1 cellular context compared by ENCODE assay signal in the genomic region with DNA sequence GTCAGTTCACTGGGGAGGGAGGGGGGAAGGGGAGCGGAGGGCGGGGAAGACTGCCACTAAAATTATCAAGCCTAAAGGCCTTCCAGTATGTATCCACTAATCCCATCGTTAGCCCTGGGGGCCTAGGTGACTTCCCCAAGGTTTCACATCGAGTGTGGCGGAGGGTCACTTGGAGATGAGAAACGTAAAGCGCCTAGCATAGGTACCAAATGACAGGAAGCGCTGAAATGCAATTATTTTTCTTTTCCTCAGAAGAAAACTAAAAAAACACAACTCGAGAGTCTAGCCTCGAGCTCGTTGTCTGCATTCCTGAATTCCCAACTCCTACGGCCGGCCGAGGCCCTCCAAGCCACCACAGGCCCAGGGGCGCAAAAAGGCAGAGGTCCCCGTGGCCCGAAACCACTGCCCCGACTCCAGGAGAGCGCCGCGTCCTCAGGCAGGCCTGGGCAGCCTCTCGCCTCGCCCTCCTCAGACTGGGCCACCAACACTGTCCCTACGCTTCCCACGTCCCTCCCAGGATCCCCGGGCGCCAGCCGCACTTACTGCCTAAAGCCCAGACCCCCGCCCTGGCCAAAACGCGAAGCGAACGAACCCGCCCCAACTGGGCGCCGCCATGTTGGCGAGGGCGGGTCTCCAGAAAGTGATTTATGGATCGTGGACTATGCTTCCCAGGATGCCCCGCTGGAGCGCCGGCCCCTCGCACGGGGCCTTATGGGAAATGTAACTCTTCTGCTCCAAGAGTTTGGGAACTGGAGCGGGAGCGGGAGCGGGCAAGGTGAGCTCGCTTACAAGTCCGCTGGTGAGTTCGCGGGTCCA.
TF ChIP-seq lines count a peak whose summit lies in the region.

A gene with protein sequence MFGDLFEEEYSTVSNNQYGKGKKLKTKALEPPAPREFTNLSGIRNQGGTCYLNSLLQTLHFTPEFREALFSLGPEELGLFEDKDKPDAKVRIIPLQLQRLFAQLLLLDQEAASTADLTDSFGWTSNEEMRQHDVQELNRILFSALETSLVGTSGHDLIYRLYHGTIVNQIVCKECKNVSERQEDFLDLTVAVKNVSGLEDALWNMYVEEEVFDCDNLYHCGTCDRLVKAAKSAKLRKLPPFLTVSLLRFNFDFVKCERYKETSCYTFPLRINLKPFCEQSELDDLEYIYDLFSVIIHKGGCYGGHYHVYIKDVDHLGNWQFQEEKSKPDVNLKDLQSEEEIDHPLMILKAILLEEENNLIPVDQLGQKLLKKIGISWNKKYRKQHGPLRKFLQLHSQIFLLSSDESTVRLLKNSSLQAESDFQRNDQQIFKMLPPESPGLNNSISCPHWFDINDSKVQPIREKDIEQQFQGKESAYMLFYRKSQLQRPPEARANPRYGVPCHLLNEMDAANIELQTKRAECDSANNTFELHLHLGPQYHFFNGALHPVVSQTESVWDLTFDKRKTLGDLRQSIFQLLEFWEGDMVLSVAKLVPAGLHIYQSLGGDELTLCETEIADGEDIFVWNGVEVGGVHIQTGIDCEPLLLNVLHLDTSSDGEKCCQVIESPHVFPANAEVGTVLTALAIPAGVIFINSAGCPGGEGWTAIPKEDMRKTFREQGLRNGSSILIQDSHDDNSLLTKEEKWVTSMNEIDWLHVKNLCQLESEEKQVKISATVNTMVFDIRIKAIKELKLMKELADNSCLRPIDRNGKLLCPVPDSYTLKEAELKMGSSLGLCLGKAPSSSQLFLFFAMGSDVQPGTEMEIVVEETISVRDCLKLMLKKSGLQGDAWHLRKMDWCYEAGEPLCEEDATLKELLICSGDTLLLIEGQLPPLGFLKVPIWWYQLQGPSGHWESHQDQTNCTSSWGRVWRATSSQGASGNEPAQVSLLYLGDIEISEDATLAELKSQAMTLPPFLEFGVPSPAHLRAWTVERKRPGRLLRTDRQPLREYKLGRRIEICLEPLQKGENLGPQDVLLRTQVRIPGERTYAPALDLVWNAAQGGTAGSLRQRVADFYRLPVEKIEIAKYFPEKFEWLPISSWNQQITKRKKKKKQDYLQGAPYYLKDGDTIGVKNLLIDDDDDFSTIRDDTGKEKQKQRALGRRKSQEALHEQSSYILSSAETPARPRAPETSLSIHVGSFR (minus strand): TSS at position 642 of the 816 bp plus-strand sequence. CDS start 1,228 bp downstream, outside the sequence.

TF ChIP-seq in GM12878, 131 proteins besides CTCF, POLR2A, EP300 and RAD21 (continues in another document):
- TF ChIP-seq, protein P1, sequence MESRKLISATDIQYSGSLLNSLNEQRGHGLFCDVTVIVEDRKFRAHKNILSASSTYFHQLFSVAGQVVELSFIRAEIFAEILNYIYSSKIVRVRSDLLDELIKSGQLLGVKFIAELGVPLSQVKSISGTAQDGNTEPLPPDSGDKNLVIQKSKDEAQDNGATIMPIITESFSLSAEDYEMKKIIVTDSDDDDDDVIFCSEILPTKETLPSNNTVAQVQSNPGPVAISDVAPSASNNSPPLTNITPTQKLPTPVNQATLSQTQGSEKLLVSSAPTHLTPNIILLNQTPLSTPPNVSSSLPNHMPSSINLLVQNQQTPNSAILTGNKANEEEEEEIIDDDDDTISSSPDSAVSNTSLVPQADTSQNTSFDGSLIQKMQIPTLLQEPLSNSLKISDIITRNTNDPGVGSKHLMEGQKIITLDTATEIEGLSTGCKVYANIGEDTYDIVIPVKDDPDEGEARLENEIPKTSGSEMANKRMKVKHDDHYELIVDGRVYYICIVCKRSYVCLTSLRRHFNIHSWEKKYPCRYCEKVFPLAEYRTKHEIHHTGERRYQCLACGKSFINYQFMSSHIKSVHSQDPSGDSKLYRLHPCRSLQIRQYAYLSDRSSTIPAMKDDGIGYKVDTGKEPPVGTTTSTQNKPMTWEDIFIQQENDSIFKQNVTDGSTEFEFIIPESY (IDR thresholded peaks at IDR 0.05) = no peak
- TF ChIP-seq SUZ12 (IDR thresholded peaks at IDR 0.05; ENCODE audit: unreplicated experiment) = no peak
- TF ChIP-seq, protein P2, sequence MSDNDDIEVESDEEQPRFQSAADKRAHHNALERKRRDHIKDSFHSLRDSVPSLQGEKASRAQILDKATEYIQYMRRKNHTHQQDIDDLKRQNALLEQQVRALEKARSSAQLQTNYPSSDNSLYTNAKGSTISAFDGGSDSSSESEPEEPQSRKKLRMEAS (IDR thresholded peaks at IDR 0.05; ENCODE audit: low read depth, low read length) = no peak; the same call in 1 of the 2 replicates
- TF ChIP-seq SUPT20H (IDR thresholded peaks at IDR 0.05; ENCODE audit: borderline replicate concordance, control insufficient read depth, low read depth, low read length) = no peak
- TF ChIP-seq KDM1A (IDR thresholded peaks at IDR 0.05; ENCODE audit: borderline replicate concordance) = no peak
- TF ChIP-seq IKZF2 (IDR thresholded peaks at IDR 0.05) = peak; percentile 38 to 52
- no peak for TF ChIP-seq CEBPB (IDR thresholded peaks at IDR 0.05; ENCODE audit: borderline replicate concordance in 1 of 2, low read depth in 2 of 2, low read length in 2 of 2)
- TF ChIP-seq CBX3 (IDR thresholded peaks at IDR 0.05; ENCODE audit: borderline replicate concordance, low read depth) = no peak
- TF ChIP-seq PAX5 (IDR thresholded peaks at IDR 0.05; ENCODE audit: borderline replicate concordance, low read depth, low read length) = no peak; the same call in 1 of the 2 replicates
- TF ChIP-seq BRCA1 (IDR thresholded peaks at IDR 0.05; ENCODE audit: low read depth, low read length) = no peak
- no peak for TF ChIP-seq KAT2A (conservative IDR thresholded peaks at IDR 0.05; ENCODE audit: control insufficient read depth, low read depth, low read length)
- TF ChIP-seq MEF2B (IDR thresholded peaks at IDR 0.05; ENCODE audit: partially characterized antibody, poor library complexity, severe bottlenecking) = no peak
- peak; percentile 98 for TF ChIP-seq YY1 (IDR thresholded peaks at IDR 0.05; ENCODE audit: low read depth, low read length)
- no peak; the same call in 1 of the 2 replicates for TF ChIP-seq NR2F1 (conservative IDR thresholded peaks at IDR 0.05)
- peak; percentile 95 for TF ChIP-seq TAF1 (IDR thresholded peaks at IDR 0.05; ENCODE audit: borderline replicate concordance, low read depth, low read length)
- TF ChIP-seq POLR2AphosphoS2 (IDR thresholded peaks at IDR 0.05; ENCODE audit: low read depth, low read length) = peak; percentile 52; the same call in 1 of the 2 replicates
- 0 out of 2 replicates have a peak, but pooled peaks have one; percentile 9 for TF ChIP-seq CHD2 (IDR thresholded peaks at IDR 0.05; ENCODE audit: borderline replicate concordance, low read depth, low read length)
- TF ChIP-seq, protein P3, sequence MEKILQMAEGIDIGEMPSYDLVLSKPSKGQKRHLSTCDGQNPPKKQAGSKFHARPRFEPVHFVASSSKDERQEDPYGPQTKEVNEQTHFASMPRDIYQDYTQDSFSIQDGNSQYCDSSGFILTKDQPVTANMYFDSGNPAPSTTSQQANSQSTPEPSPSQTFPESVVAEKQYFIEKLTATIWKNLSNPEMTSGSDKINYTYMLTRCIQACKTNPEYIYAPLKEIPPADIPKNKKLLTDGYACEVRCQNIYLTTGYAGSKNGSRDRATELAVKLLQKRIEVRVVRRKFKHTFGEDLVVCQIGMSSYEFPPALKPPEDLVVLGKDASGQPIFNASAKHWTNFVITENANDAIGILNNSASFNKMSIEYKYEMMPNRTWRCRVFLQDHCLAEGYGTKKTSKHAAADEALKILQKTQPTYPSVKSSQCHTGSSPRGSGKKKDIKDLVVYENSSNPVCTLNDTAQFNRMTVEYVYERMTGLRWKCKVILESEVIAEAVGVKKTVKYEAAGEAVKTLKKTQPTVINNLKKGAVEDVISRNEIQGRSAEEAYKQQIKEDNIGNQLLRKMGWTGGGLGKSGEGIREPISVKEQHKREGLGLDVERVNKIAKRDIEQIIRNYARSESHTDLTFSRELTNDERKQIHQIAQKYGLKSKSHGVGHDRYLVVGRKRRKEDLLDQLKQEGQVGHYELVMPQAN (conservative IDR thresholded peaks at IDR 0.05) = peak; percentile 60; the same call in 1 of the 2 replicates
- TF ChIP-seq MYC (IDR thresholded peaks at IDR 0.05; ENCODE audit: insufficient read depth, insufficient read length, insufficient replicate concordance, low read length, severe bottlenecking) = no peak
- TF ChIP-seq RCOR1 (conservative IDR thresholded peaks at IDR 0.05; ENCODE audit: low read depth, low read length) = no peak
- TF ChIP-seq NFIC (IDR thresholded peaks at IDR 0.05; ENCODE audit: low read depth, low read length) = no peak
- TF ChIP-seq, protein P4, sequence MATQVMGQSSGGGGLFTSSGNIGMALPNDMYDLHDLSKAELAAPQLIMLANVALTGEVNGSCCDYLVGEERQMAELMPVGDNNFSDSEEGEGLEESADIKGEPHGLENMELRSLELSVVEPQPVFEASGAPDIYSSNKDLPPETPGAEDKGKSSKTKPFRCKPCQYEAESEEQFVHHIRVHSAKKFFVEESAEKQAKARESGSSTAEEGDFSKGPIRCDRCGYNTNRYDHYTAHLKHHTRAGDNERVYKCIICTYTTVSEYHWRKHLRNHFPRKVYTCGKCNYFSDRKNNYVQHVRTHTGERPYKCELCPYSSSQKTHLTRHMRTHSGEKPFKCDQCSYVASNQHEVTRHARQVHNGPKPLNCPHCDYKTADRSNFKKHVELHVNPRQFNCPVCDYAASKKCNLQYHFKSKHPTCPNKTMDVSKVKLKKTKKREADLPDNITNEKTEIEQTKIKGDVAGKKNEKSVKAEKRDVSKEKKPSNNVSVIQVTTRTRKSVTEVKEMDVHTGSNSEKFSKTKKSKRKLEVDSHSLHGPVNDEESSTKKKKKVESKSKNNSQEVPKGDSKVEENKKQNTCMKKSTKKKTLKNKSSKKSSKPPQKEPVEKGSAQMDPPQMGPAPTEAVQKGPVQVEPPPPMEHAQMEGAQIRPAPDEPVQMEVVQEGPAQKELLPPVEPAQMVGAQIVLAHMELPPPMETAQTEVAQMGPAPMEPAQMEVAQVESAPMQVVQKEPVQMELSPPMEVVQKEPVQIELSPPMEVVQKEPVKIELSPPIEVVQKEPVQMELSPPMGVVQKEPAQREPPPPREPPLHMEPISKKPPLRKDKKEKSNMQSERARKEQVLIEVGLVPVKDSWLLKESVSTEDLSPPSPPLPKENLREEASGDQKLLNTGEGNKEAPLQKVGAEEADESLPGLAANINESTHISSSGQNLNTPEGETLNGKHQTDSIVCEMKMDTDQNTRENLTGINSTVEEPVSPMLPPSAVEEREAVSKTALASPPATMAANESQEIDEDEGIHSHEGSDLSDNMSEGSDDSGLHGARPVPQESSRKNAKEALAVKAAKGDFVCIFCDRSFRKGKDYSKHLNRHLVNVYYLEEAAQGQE (IDR thresholded peaks at IDR 0.05; ENCODE audit: low read depth, low read length) = no peak
- no peak for TF ChIP-seq BCL11A (IDR thresholded peaks at IDR 0.05; ENCODE audit: low read depth, low read length)
- no peak for TF ChIP-seq SIN3A (IDR thresholded peaks at IDR 0.05; ENCODE audit: low read depth, low read length)
- TF ChIP-seq, protein P5, sequence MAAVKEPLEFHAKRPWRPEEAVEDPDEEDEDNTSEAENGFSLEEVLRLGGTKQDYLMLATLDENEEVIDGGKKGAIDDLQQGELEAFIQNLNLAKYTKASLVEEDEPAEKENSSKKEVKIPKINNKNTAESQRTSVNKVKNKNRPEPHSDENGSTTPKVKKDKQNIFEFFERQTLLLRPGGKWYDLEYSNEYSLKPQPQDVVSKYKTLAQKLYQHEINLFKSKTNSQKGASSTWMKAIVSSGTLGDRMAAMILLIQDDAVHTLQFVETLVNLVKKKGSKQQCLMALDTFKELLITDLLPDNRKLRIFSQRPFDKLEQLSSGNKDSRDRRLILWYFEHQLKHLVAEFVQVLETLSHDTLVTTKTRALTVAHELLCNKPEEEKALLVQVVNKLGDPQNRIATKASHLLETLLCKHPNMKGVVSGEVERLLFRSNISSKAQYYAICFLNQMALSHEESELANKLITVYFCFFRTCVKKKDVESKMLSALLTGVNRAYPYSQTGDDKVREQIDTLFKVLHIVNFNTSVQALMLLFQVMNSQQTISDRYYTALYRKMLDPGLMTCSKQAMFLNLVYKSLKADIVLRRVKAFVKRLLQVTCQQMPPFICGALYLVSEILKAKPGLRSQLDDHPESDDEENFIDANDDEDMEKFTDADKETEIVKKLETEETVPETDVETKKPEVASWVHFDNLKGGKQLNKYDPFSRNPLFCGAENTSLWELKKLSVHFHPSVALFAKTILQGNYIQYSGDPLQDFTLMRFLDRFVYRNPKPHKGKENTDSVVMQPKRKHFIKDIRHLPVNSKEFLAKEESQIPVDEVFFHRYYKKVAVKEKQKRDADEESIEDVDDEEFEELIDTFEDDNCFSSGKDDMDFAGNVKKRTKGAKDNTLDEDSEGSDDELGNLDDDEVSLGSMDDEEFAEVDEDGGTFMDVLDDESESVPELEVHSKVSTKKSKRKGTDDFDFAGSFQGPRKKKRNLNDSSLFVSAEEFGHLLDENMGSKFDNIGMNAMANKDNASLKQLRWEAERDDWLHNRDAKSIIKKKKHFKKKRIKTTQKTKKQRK (IDR thresholded peaks at IDR 0.05; ENCODE audit: low read depth, low read length) = no peak
- no peak for TF ChIP-seq TCF7 (IDR thresholded peaks at IDR 0.05; ENCODE audit: borderline replicate concordance)
- TF ChIP-seq POU2F2 (IDR thresholded peaks at IDR 0.05; ENCODE audit: borderline replicate concordance, low read depth, low read length) = peak; percentile 71; the same call in 2 of the 3 replicates
- no peak for TF ChIP-seq RFX5 (IDR thresholded peaks at IDR 0.05; ENCODE audit: low read depth, low read length)
- peak; percentile 66; the same call in 1 of the 2 replicates for TF ChIP-seq RB1 (IDR thresholded peaks at IDR 0.05; ENCODE audit: borderline replicate concordance)
- TF ChIP-seq ZZZ3 (IDR thresholded peaks at IDR 0.05; ENCODE audit: control insufficient read depth, insufficient read length, low read depth) = no peak
- no peak for TF ChIP-seq ATF7 (IDR thresholded peaks at IDR 0.05; ENCODE audit: low read depth)
- TF ChIP-seq, protein P6, sequence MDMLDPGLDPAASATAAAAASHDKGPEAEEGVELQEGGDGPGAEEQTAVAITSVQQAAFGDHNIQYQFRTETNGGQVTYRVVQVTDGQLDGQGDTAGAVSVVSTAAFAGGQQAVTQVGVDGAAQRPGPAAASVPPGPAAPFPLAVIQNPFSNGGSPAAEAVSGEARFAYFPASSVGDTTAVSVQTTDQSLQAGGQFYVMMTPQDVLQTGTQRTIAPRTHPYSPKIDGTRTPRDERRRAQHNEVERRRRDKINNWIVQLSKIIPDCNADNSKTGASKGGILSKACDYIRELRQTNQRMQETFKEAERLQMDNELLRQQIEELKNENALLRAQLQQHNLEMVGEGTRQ (IDR thresholded peaks at IDR 0.05; ENCODE audit: borderline replicate concordance, low read depth, low read length) = no peak
- TF ChIP-seq RBBP5 (conservative IDR thresholded peaks at IDR 0.05) = no peak
- TF ChIP-seq YBX1 (IDR thresholded peaks at IDR 0.05) = no peak
- no peak for TF ChIP-seq JUNB (IDR thresholded peaks at IDR 0.05)
- TF ChIP-seq TBL1XR1 (IDR thresholded peaks at IDR 0.05; ENCODE audit: low read depth, low read length) = no peak
- TF ChIP-seq CREB1 (IDR thresholded peaks at IDR 0.05; ENCODE audit: low read depth) = no peak
- TF ChIP-seq ESRRA (IDR thresholded peaks at IDR 0.05; ENCODE audit: low read length) = no peak
